In the genomic region with DNA sequence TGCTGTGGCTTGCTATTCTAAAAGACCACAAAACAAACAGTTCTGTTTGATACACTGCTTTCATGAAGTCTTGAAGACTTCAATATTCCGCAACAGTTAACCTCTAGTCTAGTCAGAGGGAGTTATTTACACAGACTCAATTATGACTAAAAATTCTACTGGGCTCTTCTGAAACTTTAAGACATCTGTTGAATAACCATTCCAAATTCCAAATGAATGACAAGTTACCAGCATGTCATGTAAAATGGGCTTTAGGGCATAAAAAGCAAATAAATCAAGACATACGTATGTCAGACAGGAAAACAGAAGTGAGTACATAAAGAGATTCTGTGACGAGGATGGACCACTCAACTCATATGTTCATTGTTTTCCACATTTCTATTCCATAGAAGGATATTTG, we compare ENCODE assay signal across 19 cellular contexts.
DNase-seq lines count a peak whose midpoint lies in the region; ATAC-seq and TF ChIP-seq lines count a peak whose summit lies in the region.
"Had no signal": no experiment of that assay in that cellular context is flagged by ENCODE, and none has a peak within 500 bp of the region (broad histone marks: within the 10 kb centered on the region; RNA-seq: fewer than 3 reads in every experiment).

No MANE protein-coding gene starts in this region.

- no peak overlapping the region for H3K4me3 ChIP-seq in mesenchymal stem cell (ENCODE audit: insufficient read depth in 1 of 2, low read depth in 1 of 2, low read length in 2 of 2)
- no peak overlapping the region for H3K4me3 ChIP-seq in CD4-positive, alpha-beta memory T cell (ENCODE audit: low read length in 2 of 2)
- H3K4me3 ChIP-seq: prostate gland had no signal

- CTCF ChIA-PET in CD4-positive, alpha-beta memory T cell (lab: Charles Lee; ENCODE audit: partially characterized antibody), result no interaction called here

- no peak for ATAC-seq in HG02623 (IDR thresholded peaks at IDR 0.05; ENCODE audit: unreplicated experiment)
- ATAC-seq: activated CD8-positive, alpha-beta T cell treated with anti-CD3 and anti-CD28 coated beads, Interleukin-2, amount 10 ng/mL, durations not matched to agents 7 days and 5 days; HepG2; stimulated activated naive B cell treated with anti-CD40 and anti-IgM and Interleukin-4, amounts not matched to agents 10 μg/mL and 1 μg/mL and 100 μg/mL, for 72 hours had no signal

- peaks cover 18% of the 10 kb centered on the region for H3K36me3 Mint-ChIP-seq in chondrocyte (ENCODE audit: low read depth)
- no peaks in the 10 kb centered on the region for H3K36me3 Mint-ChIP-seq in CD4-positive, alpha-beta memory T cell
- H3K36me3 Mint-ChIP-seq: stimulated activated naive B cell treated with anti-CD40 and anti-IgM and Interleukin-4, amounts not matched to agents 10 μg/mL and 1 μg/mL and 100 μg/mL, for 72 hours had no signal

- H3K79me1 ChIP-seq in mesenchymal stem cell (replicated peaks; ENCODE audit: low read length, poor library complexity, severe bottlenecking), result no peaks in the 10 kb centered on the region

- no peaks in the 10 kb centered on the region for H3K27me3 ChIP-seq in mesenchymal stem cell (ENCODE audit: control insufficient read depth in 1 of 2, insufficient read depth in 1 of 2, low read length in 2 of 2)
- H3K27me3 ChIP-seq in CD4-positive, alpha-beta memory T cell (ENCODE audit: insufficient read depth, low read length), result no peaks in the 10 kb centered on the region

- H4K91ac ChIP-seq in mesenchymal stem cell (ENCODE audit: low read length), result no peak overlapping the region

- H3K14ac ChIP-seq in mesenchymal stem cell (ENCODE audit: low read length in 2 of 2), result no peak overlapping the region

- H3K36me3 ChIP-seq in mesenchymal stem cell (ENCODE audit: control insufficient read depth in 1 of 2, insufficient read depth in 2 of 2, low read depth in 1 of 2, low read length in 2 of 2), result peaks cover 3 to 15% of the 10 kb centered on the region in 2 experiments
- H3K36me3 ChIP-seq in CD4-positive, alpha-beta memory T cell (ENCODE audit: insufficient read depth, low read length), result no peaks in the 10 kb centered on the region
- H3K36me3 ChIP-seq: prostate gland had no signal

- TF ChIP-seq CTCF in AG09319 (IDR thresholded peaks at IDR 0.05; ENCODE audit: low read depth, low read length), result no peak
- no peak for TF ChIP-seq CTCF in chondrocyte (IDR thresholded peaks at IDR 0.05)

- no peak overlapping the region for H3K27ac ChIP-seq in mesenchymal stem cell (ENCODE audit: low read length, poor library complexity, severe bottlenecking)
- H3K27ac ChIP-seq in CD4-positive, alpha-beta memory T cell (ENCODE audit: low read depth, low read length), result no peak overlapping the region
- H3K27ac ChIP-seq: prostate gland had no signal

- H3K4ac ChIP-seq in mesenchymal stem cell (ENCODE audit: low read depth in 1 of 2, low read length in 2 of 2), result no peak overlapping the region

- no peak overlapping the region for H2BK120ac ChIP-seq in mesenchymal stem cell (ENCODE audit: low read depth, low read length)

- H2AK5ac ChIP-seq in mesenchymal stem cell (ENCODE audit: low read length, severe bottlenecking), result no peak overlapping the region

- WGBS in mesenchymal stem cell, result 88% methylated on average over 1 of the region's 3 CpGs

- intact Hi-C loops in CD4-positive, alpha-beta memory T cell (cut with micrococcal nuclease), result no loop called here

- POLR2A ChIA-PET in CD4-positive, alpha-beta memory T cell (lab: Charles Lee; ENCODE audit: partially characterized antibody), result no interaction called here

- H2BK5ac ChIP-seq in mesenchymal stem cell (ENCODE audit: low read depth, low read length, poor library complexity, severe bottlenecking), result no peak overlapping the region

- H3K4me3 Mint-ChIP-seq in chondrocyte (ENCODE audit: unreplicated experiment), result no peak overlapping the region
- no peak overlapping the region for H3K4me3 Mint-ChIP-seq in CD4-positive, alpha-beta memory T cell
- H3K4me3 Mint-ChIP-seq: activated CD8-positive, alpha-beta T cell treated with anti-CD3 and anti-CD28 coated beads, Interleukin-2, amount 10 ng/mL, durations not matched to agents 7 days and 5 days; central memory CD8-positive, alpha-beta T cell; stimulated activated naive B cell treated with anti-CD40 and anti-IgM and Interleukin-4, amounts not matched to agents 10 μg/mL and 1 μg/mL and 100 μg/mL, for 72 hours had no signal

- no peaks in the 10 kb centered on the region for H3K27me3 Mint-ChIP-seq in chondrocyte (ENCODE audit: low read depth)
- H3K27me3 Mint-ChIP-seq in CD4-positive, alpha-beta memory T cell, result no peaks in the 10 kb centered on the region
- H3K27me3 Mint-ChIP-seq: central memory CD8-positive, alpha-beta T cell; stimulated activated naive B cell treated with anti-CD40 and anti-IgM and Interleukin-4, amounts not matched to agents 10 μg/mL and 1 μg/mL and 100 μg/mL, for 72 hours had no signal

- H3K18ac ChIP-seq in mesenchymal stem cell (ENCODE audit: low read depth in 1 of 2, low read length in 2 of 2), result no peak overlapping the region

- no peak overlapping the region for H3K23ac ChIP-seq in mesenchymal stem cell (ENCODE audit: low read length in 2 of 2)

- no peak overlapping the region for H2BK15ac ChIP-seq in mesenchymal stem cell (ENCODE audit: low read depth, poor library complexity, severe bottlenecking)

- H3K9me3 ChIP-seq in mesenchymal stem cell (ENCODE audit: control insufficient read depth, low read length), result no peaks in the 10 kb centered on the region
- H3K9me3 ChIP-seq in CD4-positive, alpha-beta memory T cell (ENCODE audit: control insufficient read depth in 1 of 2, low read length in 2 of 2), result no peaks in the 10 kb centered on the region
- H3K9me3 ChIP-seq: prostate gland had no signal

- no peak overlapping the region for H3K4me2 ChIP-seq in mesenchymal stem cell (ENCODE audit: low read length, poor library complexity, severe bottlenecking)

- no peaks in the 10 kb centered on the region for H3K9me3 Mint-ChIP-seq in chondrocyte (ENCODE audit: low read depth)
- no peaks in the 10 kb centered on the region for H3K9me3 Mint-ChIP-seq in CD4-positive, alpha-beta memory T cell
- H3K9me3 Mint-ChIP-seq: central memory CD8-positive, alpha-beta T cell; stimulated activated naive B cell treated with anti-CD40 and anti-IgM and Interleukin-4, amounts not matched to agents 10 μg/mL and 1 μg/mL and 100 μg/mL, for 72 hours had no signal

- peak; percentile 28 for DNase-seq in AG09319 (ENCODE audit: extremely low read depth, low read depth)
- DNase-seq in LHCN-M2 (ENCODE audit: low read depth), result peak; percentile 87
- no peak for DNase-seq in chondrocyte (ENCODE audit: low spot score)
- DNase-seq in mesenchymal stem cell, result peak; percentile 63
- no peak for DNase-seq in CD4-positive, alpha-beta memory T cell
- DNase-seq in T-helper 9 cell, result no peak
- no peak for DNase-seq in D341Med (ENCODE audit: low spot score)
- DNase-seq: activated CD8-positive, alpha-beta T cell treated with anti-CD3 and anti-CD28 coated beads, Interleukin-2, amount 10 ng/mL, durations not matched to agents 7 days and 5 days; activated gamma-delta T cell treated with Interleukin-2 at 50 U/mL for 16 hours; C1 segment of cervical spinal cord; erythroblast; NCI-H748 treated with DMSO at 0.1 percent for 48 hours; SIG-M5; stimulated activated CD4-positive, alpha-beta T cell treated with anti-CD3 and anti-CD28 coated beads, Interleukin-4, amount 100 ng/mL, for 4 hours; stimulated activated naive B cell treated with anti-CD40 and anti-IgM and Interleukin-4, amounts not matched to agents 10 μg/mL and 1 μg/mL and 100 μg/mL, for 72 hours had no signal

- no peak overlapping the region for H4K8ac ChIP-seq in mesenchymal stem cell (ENCODE audit: low read length)

- H3K4me1 Mint-ChIP-seq in chondrocyte (ENCODE audit: low read depth), result peaks cover 42% of the 10 kb centered on the region
- H3K4me1 Mint-ChIP-seq in CD4-positive, alpha-beta memory T cell, result no peaks in the 10 kb centered on the region
- H3K4me1 Mint-ChIP-seq: central memory CD8-positive, alpha-beta T cell; stimulated activated naive B cell treated with anti-CD40 and anti-IgM and Interleukin-4, amounts not matched to agents 10 μg/mL and 1 μg/mL and 100 μg/mL, for 72 hours had no signal

- H3K27ac Mint-ChIP-seq in chondrocyte (ENCODE audit: unreplicated experiment), result peak overlapping the region; percentile 75
- H3K27ac Mint-ChIP-seq in CD4-positive, alpha-beta memory T cell, result no peak overlapping the region
- H3K27ac Mint-ChIP-seq: activated CD8-positive, alpha-beta T cell treated with anti-CD3 and anti-CD28 coated beads, Interleukin-2, amount 10 ng/mL, durations not matched to agents 7 days and 5 days; stimulated activated naive B cell treated with anti-CD40 and anti-IgM and Interleukin-4, amounts not matched to agents 10 μg/mL and 1 μg/mL and 100 μg/mL, for 72 hours had no signal

- H2AFZ ChIP-seq in mesenchymal stem cell (ENCODE audit: low read depth, low read length), result no peak overlapping the region

- no peak overlapping the region for H2BK12ac ChIP-seq in mesenchymal stem cell (ENCODE audit: low read length in 2 of 2)

- H3K9ac ChIP-seq in mesenchymal stem cell (ENCODE audit: low read length), result peak overlapping the region; percentile 31

- no peaks in the 10 kb centered on the region for H3K4me1 ChIP-seq in mesenchymal stem cell (ENCODE audit: control insufficient read depth, insufficient read depth, low read depth, low read length)
- H3K4me1 ChIP-seq in CD4-positive, alpha-beta memory T cell (ENCODE audit: insufficient read depth, low read length), result no peaks in the 10 kb centered on the region
- H3K4me1 ChIP-seq: prostate gland had no signal

Comparison
In these comparisons a context has a peak if more than half of its experiments do, and no peak if none do; other contexts are left out.
1. DNase-seq: peak in AG09319 (single experiment), LHCN-M2 (single experiment) and mesenchymal stem cell (single experiment); none in chondrocyte (single experiment), CD4-positive, alpha-beta memory T cell (0 of 5), T-helper 9 cell (single experiment) and D341Med (single experiment).